ENCODE assay signal across 1 cellular context in the genomic region with DNA sequence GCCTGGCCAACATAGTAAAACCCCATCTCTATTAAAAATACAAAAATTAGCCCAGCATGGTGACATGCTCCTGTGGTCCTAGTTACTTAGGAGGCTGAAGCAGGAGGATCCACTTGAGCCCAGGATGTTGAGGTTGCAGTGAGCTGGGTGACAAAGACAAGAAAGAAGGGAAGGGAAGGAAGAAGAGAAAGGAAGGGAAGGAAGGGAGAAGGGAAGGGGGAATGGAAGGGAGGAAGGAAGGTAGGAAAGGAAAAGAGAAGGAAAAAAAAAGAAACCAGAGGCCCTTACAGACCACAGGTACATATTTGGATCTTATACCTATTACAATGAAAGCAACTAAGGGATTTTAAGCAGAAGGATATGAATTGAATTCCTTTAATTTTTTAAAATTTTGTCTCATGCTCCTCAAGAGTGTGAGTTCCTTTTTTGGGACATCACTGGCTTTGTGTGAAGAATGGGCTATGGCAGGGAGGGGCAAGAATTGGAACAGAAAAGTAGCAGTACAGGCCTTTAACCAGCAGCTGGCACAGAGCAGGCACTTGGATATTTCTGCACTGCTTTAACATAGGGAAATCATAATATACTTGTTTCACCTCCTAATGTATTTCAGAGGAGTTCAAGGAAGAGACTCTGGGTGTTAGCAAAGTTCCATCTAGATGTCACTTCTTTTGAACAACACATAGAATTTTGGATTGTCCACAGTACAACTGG.
TF ChIP-seq lines count a peak whose summit lies in the region.

No MANE protein-coding gene starts in this region.

TF ChIP-seq in K562, 482 proteins besides CTCF, POLR2A, EP300 and RAD21 (continued from another document):
- TF ChIP-seq, protein P1, sequence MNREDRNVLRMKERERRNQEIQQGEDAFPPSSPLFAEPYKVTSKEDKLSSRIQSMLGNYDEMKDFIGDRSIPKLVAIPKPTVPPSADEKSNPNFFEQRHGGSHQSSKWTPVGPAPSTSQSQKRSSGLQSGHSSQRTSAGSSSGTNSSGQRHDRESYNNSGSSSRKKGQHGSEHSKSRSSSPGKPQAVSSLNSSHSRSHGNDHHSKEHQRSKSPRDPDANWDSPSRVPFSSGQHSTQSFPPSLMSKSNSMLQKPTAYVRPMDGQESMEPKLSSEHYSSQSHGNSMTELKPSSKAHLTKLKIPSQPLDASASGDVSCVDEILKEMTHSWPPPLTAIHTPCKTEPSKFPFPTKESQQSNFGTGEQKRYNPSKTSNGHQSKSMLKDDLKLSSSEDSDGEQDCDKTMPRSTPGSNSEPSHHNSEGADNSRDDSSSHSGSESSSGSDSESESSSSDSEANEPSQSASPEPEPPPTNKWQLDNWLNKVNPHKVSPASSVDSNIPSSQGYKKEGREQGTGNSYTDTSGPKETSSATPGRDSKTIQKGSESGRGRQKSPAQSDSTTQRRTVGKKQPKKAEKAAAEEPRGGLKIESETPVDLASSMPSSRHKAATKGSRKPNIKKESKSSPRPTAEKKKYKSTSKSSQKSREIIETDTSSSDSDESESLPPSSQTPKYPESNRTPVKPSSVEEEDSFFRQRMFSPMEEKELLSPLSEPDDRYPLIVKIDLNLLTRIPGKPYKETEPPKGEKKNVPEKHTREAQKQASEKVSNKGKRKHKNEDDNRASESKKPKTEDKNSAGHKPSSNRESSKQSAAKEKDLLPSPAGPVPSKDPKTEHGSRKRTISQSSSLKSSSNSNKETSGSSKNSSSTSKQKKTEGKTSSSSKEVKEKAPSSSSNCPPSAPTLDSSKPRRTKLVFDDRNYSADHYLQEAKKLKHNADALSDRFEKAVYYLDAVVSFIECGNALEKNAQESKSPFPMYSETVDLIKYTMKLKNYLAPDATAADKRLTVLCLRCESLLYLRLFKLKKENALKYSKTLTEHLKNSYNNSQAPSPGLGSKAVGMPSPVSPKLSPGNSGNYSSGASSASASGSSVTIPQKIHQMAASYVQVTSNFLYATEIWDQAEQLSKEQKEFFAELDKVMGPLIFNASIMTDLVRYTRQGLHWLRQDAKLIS (CRISPR knock-in tag; IDR thresholded peaks at IDR 0.05) = no peak
- TF ChIP-seq, protein P2, sequence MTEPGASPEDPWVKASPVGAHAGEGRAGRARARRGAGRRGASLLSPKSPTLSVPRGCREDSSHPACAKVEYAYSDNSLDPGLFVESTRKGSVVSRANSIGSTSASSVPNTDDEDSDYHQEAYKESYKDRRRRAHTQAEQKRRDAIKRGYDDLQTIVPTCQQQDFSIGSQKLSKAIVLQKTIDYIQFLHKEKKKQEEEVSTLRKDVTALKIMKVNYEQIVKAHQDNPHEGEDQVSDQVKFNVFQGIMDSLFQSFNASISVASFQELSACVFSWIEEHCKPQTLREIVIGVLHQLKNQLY (CRISPR knock-in tag; conservative IDR thresholded peaks at IDR 0.05) = no peak
- TF ChIP-seq E2F3 (CRISPR knock-in tag; IDR thresholded peaks at IDR 0.05) (no peak), FOXJ3 (CRISPR knock-in tag; IDR thresholded peaks at IDR 0.05) (no peak), HSF4 (CRISPR knock-in tag; IDR thresholded peaks at IDR 0.05; ENCODE audit: borderline replicate concordance) (no peak), FOXJ2 (tag; IDR thresholded peaks at IDR 0.05) (no peak), ZNF316 (IDR thresholded peaks at IDR 0.05) (no peak), CSDE1 (IDR thresholded peaks at IDR 0.05) (no peak), RFX5 (IDR thresholded peaks at IDR 0.05; ENCODE audit: low read depth, low read length) (no peak), ZNF445 (CRISPR knock-in tag; IDR thresholded peaks at IDR 0.05; ENCODE audit: low read depth) (no peak)
- TF ChIP-seq, protein P3, sequence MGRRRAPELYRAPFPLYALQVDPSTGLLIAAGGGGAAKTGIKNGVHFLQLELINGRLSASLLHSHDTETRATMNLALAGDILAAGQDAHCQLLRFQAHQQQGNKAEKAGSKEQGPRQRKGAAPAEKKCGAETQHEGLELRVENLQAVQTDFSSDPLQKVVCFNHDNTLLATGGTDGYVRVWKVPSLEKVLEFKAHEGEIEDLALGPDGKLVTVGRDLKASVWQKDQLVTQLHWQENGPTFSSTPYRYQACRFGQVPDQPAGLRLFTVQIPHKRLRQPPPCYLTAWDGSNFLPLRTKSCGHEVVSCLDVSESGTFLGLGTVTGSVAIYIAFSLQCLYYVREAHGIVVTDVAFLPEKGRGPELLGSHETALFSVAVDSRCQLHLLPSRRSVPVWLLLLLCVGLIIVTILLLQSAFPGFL (CRISPR knock-in tag; IDR thresholded peaks at IDR 0.05) = no peak
